Comparison of ENCODE assay signal across 19 cellular contexts in genomic region chr1:158024737-158025136, GRCh38. TPM values are rescaled to one million over a fixed set of nuclear protein-coding genes. Genes with fewer than 3 reads are reported as not detected.
DNase-seq lines count a peak whose midpoint lies in the region; ATAC-seq lines count a peak whose summit lies in the region.
"Had no signal": no experiment of that assay in that cellular context is flagged by ENCODE, and none has a peak within 500 bp of the region (broad histone marks: within the 10 kb centered on the region; RNA-seq: fewer than 3 reads in every experiment).

No MANE protein-coding gene starts in this region.

- peak; percentile 46 to 63 for ATAC-seq in right cardiac atrium
- ATAC-seq: activated CD8-positive, alpha-beta memory T cell treated with anti-CD3 and anti-CD28 coated beads, Interleukin-2, amount 10 ng/mL, durations not matched to agents 7 days and 5 days; effector memory CD8-positive, alpha-beta T cell had no signal

- peaks cover 38 to 75% (median 64%) of the 10 kb centered on the region in 10 experiments for H3K4me1 ChIP-seq in BLaER1 treated with 17β-estradiol and CSF1 and Interleukin-3, amounts not matched to agents 10 nM and 100 nM
- H3K4me1 ChIP-seq in adipocyte (ENCODE audit: control insufficient read depth, insufficient read depth, low read length) (peaks cover 81% of the 10 kb centered on the region), right cardiac atrium (ENCODE audit: control insufficient read depth, insufficient read depth, low read length) (peaks cover 24% of the 10 kb centered on the region), skeletal muscle tissue (ENCODE audit: control insufficient read depth in 3 of 3, insufficient read depth in 3 of 3, low read length in 3 of 3) (peaks cover 36 to 51% (median 46%) of the 10 kb centered on the region in 3 donors)
- H3K4me1 ChIP-seq: pancreas had no signal

- peak overlapping the region; percentile 50 to 92 (median 79) for H3K4me2 ChIP-seq in BLaER1 treated with 17β-estradiol and CSF1 and Interleukin-3, amounts not matched to agents 10 nM and 100 nM

- H3K4me3 ChIP-seq in BLaER1 treated with 17β-estradiol and CSF1 and Interleukin-3, amounts not matched to agents 10 nM and 100 nM: peak overlapping the region in 4 of 10 experiments; percentile 24 to 39 (median 29); a peak in 4 of 20 replicates
- H3K4me3 ChIP-seq in adipocyte (ENCODE audit: low read length): no peak overlapping the region
- H3K4me3 ChIP-seq in right cardiac atrium (ENCODE audit: low read length): no peak overlapping the region
- H3K4me3 ChIP-seq in skeletal muscle tissue (ENCODE audit: low read length in 3 of 3): no peak overlapping the region
- H3K4me3 ChIP-seq: pancreas had no signal

- 50% methylated on average over 7 of the region's 7 CpGs for WGBS in right cardiac atrium

- no peaks in the 10 kb centered on the region for H3K36me3 Mint-ChIP-seq in immature natural killer cell
- H3K36me3 Mint-ChIP-seq: activated CD8-positive, alpha-beta memory T cell treated with anti-CD3 and anti-CD28 coated beads, Interleukin-2, amount 10 ng/mL, durations not matched to agents 7 days and 5 days had no signal

- H4K20me1 ChIP-seq in BLaER1 treated with 17β-estradiol and CSF1 and Interleukin-3, amounts not matched to agents 10 nM and 100 nM: peaks cover 0 to 63% (median 11%) of the 10 kb centered on the region in 11 experiments; a peak in 9 of 22 replicates

- DNase-seq in adipocyte (ENCODE audit: low read depth) (no peak), right cardiac atrium (peak; percentile 67 to 82 (median 78)), NCI-H2196 (lab: John Stamatoyannopoulos, UW; ENCODE audit: unreplicated experiment) (no peak), immature natural killer cell (no peak), 8988T (no peak)
- no peak for DNase-seq in activated CD8-positive, alpha-beta memory T cell treated with anti-CD3 and anti-CD28 coated beads for 24 hours
- DNase-seq: activated B cell treated with CpG ODN at 0.5 μM for 24 hours; activated CD8-positive, alpha-beta memory T cell treated with anti-CD3 and anti-CD28 coated beads, Interleukin-2, amount 10 ng/mL, durations not matched to agents 7 days and 5 days; activated gamma-delta T cell treated with Interleukin-2 at 50 U/mL for 16 hours; effector memory CD8-positive, alpha-beta T cell; foreskin melanocyte; KG1; NCI-H1105; NCI-H446 treated with DMSO at 0.1 percent for 48 hours; OCI-M1; pancreas had no signal

- no peaks in the 10 kb centered on the region for H3K9me3 Mint-ChIP-seq in immature natural killer cell
- H3K9me3 Mint-ChIP-seq: activated B cell treated with CpG ODN at 0.5 μM for 24 hours; effector memory CD8-positive, alpha-beta T cell had no signal

- H3K36me3 ChIP-seq in BLaER1 treated with 17β-estradiol and CSF1 and Interleukin-3, amounts not matched to agents 10 nM and 100 nM: peaks cover 0 to 12% (median 4%) of the 10 kb centered on the region in 11 experiments; a peak in 3 of 22 replicates
- H3K36me3 ChIP-seq in adipocyte (ENCODE audit: control insufficient read depth, insufficient read depth, low read length, severe bottlenecking) (peaks cover 13% of the 10 kb centered on the region), skeletal muscle tissue (ENCODE audit: control insufficient read depth in 3 of 3, insufficient read depth in 3 of 3, low read length in 3 of 3) (no peaks in the 10 kb centered on the region)
- H3K36me3 ChIP-seq: pancreas had no signal

- H3K9ac ChIP-seq in BLaER1 treated with 17β-estradiol and CSF1 and Interleukin-3, amounts not matched to agents 10 nM and 100 nM: peak overlapping the region in 6 of 11 experiments; percentile 2 to 43 (median 30); a peak in 6 of 22 replicates
- peak overlapping the region; percentile 45 for H3K9ac ChIP-seq in adipocyte (ENCODE audit: low read length)
- no peak overlapping the region for H3K9ac ChIP-seq in skeletal muscle tissue (ENCODE audit: low read depth in 1 of 3, low read length in 3 of 3)

- H3K9me3 ChIP-seq in BLaER1 treated with 17β-estradiol and CSF1 and Interleukin-3, amounts not matched to agents 10 nM and 100 nM (replicated peaks in 1 of 11): no peaks in the 10 kb centered on the region
- H3K9me3 ChIP-seq in adipocyte (ENCODE audit: control insufficient read depth, low read length): no peaks in the 10 kb centered on the region
- H3K9me3 ChIP-seq in right cardiac atrium (ENCODE audit: control insufficient read depth, low read length): no peaks in the 10 kb centered on the region
- H3K9me3 ChIP-seq in skeletal muscle tissue (ENCODE audit: control insufficient read depth in 3 of 3, low read length in 3 of 3): no peaks in the 10 kb centered on the region
- H3K9me3 ChIP-seq: pancreas had no signal

- intact Hi-C loops in right cardiac atrium (cut with DNase I): no loop called here

- H3K4me3 Mint-ChIP-seq in immature natural killer cell: no peak overlapping the region
- H3K4me3 Mint-ChIP-seq: activated B cell treated with CpG ODN at 0.5 μM for 24 hours; activated CD8-positive, alpha-beta memory T cell treated with anti-CD3 and anti-CD28 coated beads, Interleukin-2, amount 10 ng/mL, durations not matched to agents 7 days and 5 days; effector memory CD8-positive, alpha-beta T cell had no signal

- no peaks in the 10 kb centered on the region for H3K4me1 Mint-ChIP-seq in immature natural killer cell
- H3K4me1 Mint-ChIP-seq: activated B cell treated with CpG ODN at 0.5 μM for 24 hours; activated CD8-positive, alpha-beta memory T cell treated with anti-CD3 and anti-CD28 coated beads, Interleukin-2, amount 10 ng/mL, durations not matched to agents 7 days and 5 days had no signal

- H3K27ac Mint-ChIP-seq in immature natural killer cell: no peak overlapping the region
- H3K27ac Mint-ChIP-seq: activated B cell treated with CpG ODN at 0.5 μM for 24 hours; activated CD8-positive, alpha-beta memory T cell treated with anti-CD3 and anti-CD28 coated beads, Interleukin-2, amount 10 ng/mL, durations not matched to agents 7 days and 5 days; effector memory CD8-positive, alpha-beta T cell had no signal

- H3K27me3 Mint-ChIP-seq in immature natural killer cell (ENCODE audit: low read depth in 3 of 3): peaks cover 0 to 11% (median 3%) of the 10 kb centered on the region in 3 donors

- peak overlapping the region in 5 of 11 experiments; percentile 16 to 60 (median 37); a peak in 10 of 22 replicates for H3K27ac ChIP-seq in BLaER1 treated with 17β-estradiol and CSF1 and Interleukin-3, amounts not matched to agents 10 nM and 100 nM
- H3K27ac ChIP-seq in right cardiac atrium (ENCODE audit: low read length) (peak overlapping the region; percentile 25), skeletal muscle tissue (ENCODE audit: low read depth, low read length) (peak overlapping the region; percentile 44)
- H3K27ac ChIP-seq: HL-60, pancreas had no signal

- H3K27me3 ChIP-seq in BLaER1 treated with 17β-estradiol and CSF1 and Interleukin-3, amounts not matched to agents 10 nM and 100 nM: no peaks in the 10 kb centered on the region
- H3K27me3 ChIP-seq in adipocyte (replicated peaks; ENCODE audit: control insufficient read depth, insufficient read depth, low read length) (no peaks in the 10 kb centered on the region), right cardiac atrium (ENCODE audit: control insufficient read depth, insufficient read depth) (no peaks in the 10 kb centered on the region), skeletal muscle tissue (ENCODE audit: control insufficient read depth in 3 of 3, insufficient read depth in 3 of 3, low read length in 3 of 3) (no peaks in the 10 kb centered on the region)
- H3K27me3 ChIP-seq: pancreas had no signal

RNA-seq across cellular contexts. Expression of gene KIRREL1, which starts 31.3 kb away (rescaled TPM):
- 10 to 100 TPM; 11.7 to 19.0 (median 15.6) TPM for total RNA-seq in right cardiac atrium
- 6.0 TPM for polyA plus RNA-seq in right cardiac atrium
- 23.5 TPM for total RNA-seq in skeletal muscle tissue
- polyA plus RNA-seq in immature natural killer cell: not detected
- total RNA-seq: activated B cell treated with CpG ODN at 0.5 μM for 24 hours; activated CD8-positive, alpha-beta memory T cell treated with anti-CD3 and anti-CD28 coated beads, Interleukin-2, amount 10 ng/mL, durations not matched to agents 7 days and 5 days had no signal

Comparison
In these comparisons a context has a peak if more than half of its experiments do, and no peak if none do; other contexts are left out.
1. H3K9ac ChIP-seq: peak in BLaER1 treated with 17β-estradiol and CSF1 and Interleukin-3, amounts not matched to agents 10 nM and 100 nM (6 of 11) and adipocyte (single experiment); none in skeletal muscle tissue (0 of 3).
2. DNase-seq: peak in right cardiac atrium (3 of 3); none in adipocyte (single experiment), NCI-H2196 (single experiment), immature natural killer cell (0 of 3), activated CD8-positive, alpha-beta memory T cell treated with anti-CD3 and anti-CD28 coated beads for 24 hours (single experiment) and 8988T (single experiment).